In genomic region chr2:121034551-121034950, GRCh38 we compare ENCODE assay signal across 24 cellular contexts.
"Had no signal": no experiment of that assay in that cellular context is flagged by ENCODE, and none has a peak within 500 bp of the region (broad histone marks: within the 10 kb centered on the region; RNA-seq: fewer than 3 reads in every experiment).

No MANE protein-coding gene starts in this region.

- H3K9me3 Mint-ChIP-seq: memory B cell; mesothelial cell of epicardium; nephron; stimulated activated memory B cell treated with anti-CD40 and anti-IgM and Interleukin-4, amounts not matched to agents 10 μg/mL and 1 μg/mL and 100 μg/mL, for 72 hours; stimulated activated naive CD8-positive, alpha-beta T cell treated with anti-CD3 and anti-CD28 coated beads, Interleukin-15, Interleukin-2, amounts not matched to agents 100 ng/mL and 50 ng/mL, for 24 hours had no signal

- H3K4me1 Mint-ChIP-seq: memory B cell; mesothelial cell of epicardium; stimulated activated memory B cell treated with anti-CD40 and anti-IgM and Interleukin-4, amounts not matched to agents 10 μg/mL and 1 μg/mL and 100 μg/mL, for 72 hours had no signal

- H3K4me3 Mint-ChIP-seq: memory B cell; mesothelial cell of epicardium; nephron; stimulated activated memory B cell treated with anti-CD40 and anti-IgM and Interleukin-4, amounts not matched to agents 10 μg/mL and 1 μg/mL and 100 μg/mL, for 72 hours; stimulated activated naive CD8-positive, alpha-beta T cell treated with anti-CD3 and anti-CD28 coated beads, Interleukin-15, Interleukin-2, amounts not matched to agents 100 ng/mL and 50 ng/mL, for 24 hours had no signal

- H3K27ac Mint-ChIP-seq: memory B cell; mesothelial cell of epicardium; nephron; stimulated activated memory B cell treated with anti-CD40 and anti-IgM and Interleukin-4, amounts not matched to agents 10 μg/mL and 1 μg/mL and 100 μg/mL, for 72 hours; stimulated activated naive CD8-positive, alpha-beta T cell treated with anti-CD3 and anti-CD28 coated beads, Interleukin-15, Interleukin-2, amounts not matched to agents 100 ng/mL and 50 ng/mL, for 24 hours had no signal

- H3K27me3 ChIP-seq: colonic mucosa, gastrocnemius medialis, right lobe of liver had no signal

- H3K4me3 ChIP-seq: colonic mucosa, gastrocnemius medialis, heart right ventricle, psoas muscle, right lobe of liver, spleen, tibial artery, upper lobe of right lung had no signal

- ATAC-seq: gastrocnemius medialis; heart right ventricle; left lobe of liver; psoas muscle; right lobe of liver; stimulated activated memory B cell treated with anti-CD40 and anti-IgM and Interleukin-4, amounts not matched to agents 10 μg/mL and 1 μg/mL and 100 μg/mL, for 72 hours; upper lobe of right lung had no signal

- DNase-seq: colonic mucosa; dermis blood vessel endothelial cell; effector CD4-positive, alpha-beta T cell; gastrocnemius medialis; heart right ventricle; hypothalamus; occipital lobe; psoas muscle; retina; right lobe of liver; spleen; stimulated activated CD4-positive, alpha-beta T cell treated with anti-CD3 and anti-CD28 coated beads, Interleukin-15, amount 100 ng/mL, for 24 hours; stimulated activated CD4-positive, alpha-beta T cell treated with anti-CD3 and anti-CD28 coated beads, Interleukin-1b, Interleukin-23, amount 100 ng/mL, for 48 hours; stimulated activated CD4-positive, alpha-beta T cell treated with anti-CD3 and anti-CD28 coated beads, Interleukin-4, amount 100 ng/mL, for 24 hours; upper lobe of right lung had no signal

- H3K36me3 Mint-ChIP-seq: memory B cell; mesothelial cell of epicardium; stimulated activated memory B cell treated with anti-CD40 and anti-IgM and Interleukin-4, amounts not matched to agents 10 μg/mL and 1 μg/mL and 100 μg/mL, for 72 hours had no signal

- H3K9me3 ChIP-seq: colonic mucosa, gastrocnemius medialis, heart right ventricle, psoas muscle, right lobe of liver, spleen, tibial artery, upper lobe of right lung had no signal

- H3K36me3 ChIP-seq: colonic mucosa, gastrocnemius medialis, heart right ventricle, right lobe of liver, spleen, tibial artery, upper lobe of right lung had no signal

- FAIRE-seq: islet of Langerhans had no signal

- H3K4me1 ChIP-seq: colonic mucosa, gastrocnemius medialis, heart right ventricle, parathyroid adenoma, psoas muscle, right lobe of liver, spleen, upper lobe of right lung had no signal

- H3K27ac ChIP-seq: colonic mucosa, gastrocnemius medialis, heart right ventricle, parathyroid adenoma, psoas muscle, right lobe of liver, spleen, tibial artery, upper lobe of right lung had no signal

- H3K27me3 Mint-ChIP-seq: stimulated activated naive CD8-positive, alpha-beta T cell treated with anti-CD3 and anti-CD28 coated beads, Interleukin-15, Interleukin-2, amounts not matched to agents 100 ng/mL and 50 ng/mL, for 24 hours had no signal
